ENCODE assay signal across 1 cellular context in genomic region chr13:75829874-75830273, GRCh38.
TF ChIP-seq lines count a peak whose summit lies in the region.

No MANE protein-coding gene starts in this region.

TF ChIP-seq in SK-N-SH treated with all-trans-retinoic acid at 6 μM for 48 hours, 23 proteins besides CTCF, POLR2A, EP300 and RAD21 (continued from another document):
- TF ChIP-seq TSHZ2 (CRISPR knock-in tag; IDR thresholded peaks at IDR 0.05) (no peak), TOX (CRISPR knock-in tag; IDR thresholded peaks at IDR 0.05; ENCODE audit: borderline replicate concordance) (no peak), TCF4 (CRISPR knock-in tag; IDR thresholded peaks at IDR 0.05; ENCODE audit: borderline replicate concordance) (no peak), ZNF8 (CRISPR knock-in tag; IDR thresholded peaks at IDR 0.05) (no peak), SNAI2 (CRISPR knock-in tag; IDR thresholded peaks at IDR 0.05) (no peak), ZFP30 (CRISPR knock-in tag; IDR thresholded peaks at IDR 0.05) (no peak), ZNF70 (CRISPR knock-in tag; IDR thresholded peaks at IDR 0.05) (no peak), BACH2 (CRISPR knock-in tag; IDR thresholded peaks at IDR 0.05; ENCODE audit: borderline replicate concordance) (no peak), GLIS3 (CRISPR knock-in tag; IDR thresholded peaks at IDR 0.05) (no peak), POU6F1 (CRISPR knock-in tag; IDR thresholded peaks at IDR 0.05; ENCODE audit: borderline replicate concordance, low read depth) (no peak), RARB (CRISPR knock-in tag; IDR thresholded peaks at IDR 0.05) (no peak), CSDC2 (CRISPR knock-in tag; IDR thresholded peaks at IDR 0.05) (no peak), ARNTL (CRISPR knock-in tag; IDR thresholded peaks at IDR 0.05; ENCODE audit: borderline replicate concordance, low read depth) (no peak), ZFP3 (CRISPR knock-in tag; IDR thresholded peaks at IDR 0.05) (no peak), OSR1 (CRISPR knock-in tag; IDR thresholded peaks at IDR 0.05) (no peak), ZC3H10 (CRISPR knock-in tag; IDR thresholded peaks at IDR 0.05) (no peak), PPARA (CRISPR knock-in tag; IDR thresholded peaks at IDR 0.05; ENCODE audit: borderline replicate concordance) (no peak)
